ENCODE assay signal across 21 cellular contexts in genomic region chr21:14942801-14943490, GRCh38.
DNase-seq lines count a peak whose midpoint lies in the region; TF ChIP-seq lines count a peak whose summit lies in the region.
"Had no signal": no experiment of that assay in that cellular context is flagged by ENCODE, and none has a peak within 500 bp of the region (broad histone marks: within the 10 kb centered on the region; RNA-seq: fewer than 3 reads in every experiment).

No MANE protein-coding gene starts in this region.

- no peaks in the 10 kb centered on the region for H3K4me1 ChIP-seq in fibroblast of lung (ENCODE audit: control insufficient read depth, extremely low read depth, insufficient read depth, low read length)

- TF ChIP-seq RAD21 in neural cell (conservative IDR thresholded peaks at IDR 0.05): no peak

- no peak overlapping the region for H3K9ac ChIP-seq in fibroblast of lung (ENCODE audit: insufficient read depth, low read length)
- H3K9ac ChIP-seq in neural cell (ENCODE audit: low read length): no peak overlapping the region

- H3F3A ChIP-seq in neural cell (ENCODE audit: insufficient read depth, low read length, poor library complexity, severe bottlenecking): no peaks in the 10 kb centered on the region

- no peaks in the 10 kb centered on the region for H3K9me2 ChIP-seq in neural cell (ENCODE audit: insufficient read depth, low read length)

- TF ChIP-seq CTCF in fibroblast of lung (conservative IDR thresholded peaks at IDR 0.05 in 1 of 2, IDR thresholded peaks at IDR 0.05 in 1 of 2; ENCODE audit: low read depth in 1 of 2, low read length in 2 of 2) (no peak), neural cell (IDR thresholded peaks at IDR 0.05; ENCODE audit: poor library complexity, severe bottlenecking) (no peak), dorsolateral prefrontal cortex (IDR thresholded peaks at IDR 0.05 in 54 of 56, conservative IDR thresholded peaks at IDR 0.05 in 2 of 56; ENCODE audit: low read depth in 1 of 56, partially characterized antibody in 56 of 56) (no peak)

- no peak for TF ChIP-seq EP300 in neural cell (conservative IDR thresholded peaks at IDR 0.05; ENCODE audit: poor library complexity, severe bottlenecking)

- DNase-seq in DMS 273 (lab: John Stamatoyannopoulos, UW; ENCODE audit: unreplicated experiment): peak; percentile 6
- no peak for DNase-seq in DMS 273 treated with DMSO at 0.1 percent for 48 hours (lab: John Stamatoyannopoulos, UW)
- DNase-seq in NCI-H226: peak; percentile 12
- peak; percentile 23 to 50 for DNase-seq in fibroblast of lung (ENCODE audit: low read depth in 2 of 2)
- no peak for DNase-seq in dorsolateral prefrontal cortex
- no peak for DNase-seq in superior temporal gyrus (ENCODE audit: extremely low spot score)
- DNase-seq in HUDEP-2 (lab: John Stamatoyannopoulos, UW; ENCODE audit: unreplicated experiment in 76 of 76): no peak
- DNase-seq: activated B cell treated with CpG ODN at 0.5 μM for 24 hours; activated CD8-positive, alpha-beta memory T cell treated with anti-CD3 and anti-CD28 coated beads, Interleukin-2, amount 50 U/mL, for 4 hours; activated naive CD4-positive, alpha-beta T cell treated with anti-CD3 and anti-CD28 coated beads, Interleukin-2, amount 10 ng/mL, durations not matched to agents 7 days and 5 days; CD4-positive, CD25-positive, alpha-beta regulatory T cell; endodermal cell; glutamatergic neuron; naive thymus-derived CD8-positive, alpha-beta T cell; NCI-H345; retina; stimulated activated CD4-positive, alpha-beta T cell treated with anti-CD3 and anti-CD28 coated beads, Interleukin-2, amount 100 ng/mL, for 48 hours; transverse colon had no signal

- H3K27ac ChIP-seq in fibroblast of lung (ENCODE audit: insufficient read depth, low read length) (no peak overlapping the region), neural cell (ENCODE audit: low read length) (no peak overlapping the region), dorsolateral prefrontal cortex (no peak overlapping the region)
- H3K27ac ChIP-seq: 22Rv1, cardiac muscle cell, transverse colon had no signal

- H4K20me1 ChIP-seq in fibroblast of lung (ENCODE audit: control insufficient read depth, extremely low read depth, insufficient read depth, low read length) (no peaks in the 10 kb centered on the region), neural cell (ENCODE audit: insufficient read depth) (no peaks in the 10 kb centered on the region)

- H3K4me3 ChIP-seq in fibroblast of lung (replicated peaks in 1 of 4; ENCODE audit: control extremely low read depth in 1 of 4, insufficient read depth in 1 of 4, low read depth in 3 of 4, low read length in 4 of 4): no peak overlapping the region
- H3K4me3 ChIP-seq in neural cell (ENCODE audit: low read length): no peak overlapping the region
- no peak overlapping the region for H3K4me3 ChIP-seq in dorsolateral prefrontal cortex
- H3K4me3 ChIP-seq: cardiac muscle cell, transverse colon had no signal

- no peaks in the 10 kb centered on the region for H3K9me3 ChIP-seq in fibroblast of lung (ENCODE audit: control insufficient read depth, insufficient read depth, low read depth, low read length)
- H3K9me3 ChIP-seq in neural cell (ENCODE audit: low read length): no peaks in the 10 kb centered on the region
- H3K9me3 ChIP-seq: transverse colon had no signal

- intact Hi-C loops in dorsolateral prefrontal cortex (cut with DNase I): no loop called here

- H3K36me3 ChIP-seq in fibroblast of lung (ENCODE audit: control insufficient read depth, insufficient read depth, low read length) (no peaks in the 10 kb centered on the region), neural cell (ENCODE audit: insufficient read depth, low read length) (no peaks in the 10 kb centered on the region)
- H3K36me3 ChIP-seq: cardiac muscle cell, transverse colon had no signal

- no peak overlapping the region for H2AFZ ChIP-seq in fibroblast of lung (ENCODE audit: low read length)
- H2AFZ ChIP-seq in neural cell (ENCODE audit: low read depth, low read length): peak overlapping the region; percentile 14

- no peaks in the 10 kb centered on the region for H3K27me3 ChIP-seq in fibroblast of lung (ENCODE audit: control insufficient read depth, insufficient read depth, low read length)
- no peaks in the 10 kb centered on the region for H3K27me3 ChIP-seq in neural cell (ENCODE audit: insufficient read depth, low read depth, low read length)
- no peaks in the 10 kb centered on the region for H3K27me3 ChIP-seq in dorsolateral prefrontal cortex
- H3K27me3 ChIP-seq: cardiac muscle cell, transverse colon had no signal

- no peak overlapping the region for H3K4me2 ChIP-seq in fibroblast of lung (ENCODE audit: extremely low read depth, insufficient read depth, low read length)
- no peak overlapping the region for H3K4me2 ChIP-seq in neural cell (ENCODE audit: low read length)

- no peaks in the 10 kb centered on the region for H3K79me2 ChIP-seq in fibroblast of lung (ENCODE audit: control insufficient read depth, insufficient read depth, low read length)
- no peaks in the 10 kb centered on the region for H3K79me2 ChIP-seq in neural cell (replicated peaks; ENCODE audit: insufficient read depth, low read length)

TF ChIP-seq in neural cell, 6 proteins besides CTCF, POLR2A, EP300 and RAD21:
- TF ChIP-seq POLR2AphosphoS5 (IDR thresholded peaks at IDR 0.05) (no peak), MXI1 (conservative IDR thresholded peaks at IDR 0.05; ENCODE audit: poor library complexity, severe bottlenecking) (no peak), TAF1 (IDR thresholded peaks at IDR 0.05; ENCODE audit: low read depth) (no peak), EZH2 (IDR thresholded peaks at IDR 0.05; ENCODE audit: borderline replicate concordance, insufficient read depth, low read length, poor library complexity, severe bottlenecking) (no peak), REST (IDR thresholded peaks at IDR 0.05; ENCODE audit: borderline replicate concordance) (no peak), SMC3 (conservative IDR thresholded peaks at IDR 0.05; ENCODE audit: poor library complexity) (no peak)
TF ChIP-seq in neural cell: peak in this region for 0.

Comparison
In these comparisons a context has a peak if more than half of its experiments do, and no peak if none do; other contexts are left out.
1. DNase-seq: peak in DMS 273 (single experiment), NCI-H226 (single experiment) and fibroblast of lung (2 of 2); none in DMS 273 treated with DMSO at 0.1 percent for 48 hours (single experiment), dorsolateral prefrontal cortex (0 of 10), superior temporal gyrus (single experiment) and HUDEP-2 (0 of 76).